Comparison of ENCODE assay signal across 23 cellular contexts in genomic region chr10:131207176-131207575, GRCh38.
"Had no signal": no experiment of that assay in that cellular context is flagged by ENCODE, and none has a peak within 500 bp of the region (broad histone marks: within the 10 kb centered on the region; RNA-seq: fewer than 3 reads in every experiment).

No MANE protein-coding gene starts in this region.

- H3K36me3 ChIP-seq: esophagus muscularis mucosa, left ventricle myocardium inferior, sigmoid colon, thyroid gland had no signal

- H3K4me2 ChIP-seq: hepatocyte, smooth muscle cell had no signal

- H3K4me3 Mint-ChIP-seq: activated naive CD4-positive, alpha-beta T cell treated with anti-CD3 and anti-CD28 coated beads, Interleukin-2, amount 50 U/mL, for 24 hours; activated T-cell treated with anti-CD3 and anti-CD28 coated beads, Interleukin-2, amount 50 U/mL, for 72 hours; brain; effector memory CD8-positive, alpha-beta T cell; immature natural killer cell; nephron had no signal

- DNase-seq: activated CD4-positive, alpha-beta T cell treated with anti-CD3 and anti-CD28 coated beads, Interleukin-2, amount 50 U/mL, for 4 hours; activated gamma-delta T cell; activated T-cell treated with anti-CD3 and anti-CD28 coated beads, Interleukin-2, amount 50 U/mL, for 72 hours; aorta; caudate nucleus; effector memory CD8-positive, alpha-beta T cell; glutamatergic neuron; immature natural killer cell; kidney glomerular epithelial cell; left ventricle myocardium inferior; mammary epithelial cell; sigmoid colon; stimulated activated CD4-positive, alpha-beta T cell treated with anti-CD3 and anti-CD28 coated beads, Interleukin-2, amount 100 ng/mL, for 48 hours; stimulated activated naive CD4-positive, alpha-beta T cell treated with Interleukin-2 at 50 U/mL for 16 hours; T-helper 9 cell; thyroid gland had no signal

- H3K36me3 Mint-ChIP-seq: activated naive CD4-positive, alpha-beta T cell treated with anti-CD3 and anti-CD28 coated beads, Interleukin-2, amount 50 U/mL, for 24 hours; brain; immature natural killer cell had no signal

- H3K27ac Mint-ChIP-seq: activated naive CD4-positive, alpha-beta T cell treated with anti-CD3 and anti-CD28 coated beads, Interleukin-2, amount 50 U/mL, for 24 hours; activated T-cell treated with anti-CD3 and anti-CD28 coated beads, Interleukin-2, amount 50 U/mL, for 72 hours; brain; effector memory CD8-positive, alpha-beta T cell; immature natural killer cell; nephron had no signal

- H3K79me2 ChIP-seq: hepatocyte, parathyroid adenoma had no signal

- H3K27me3 ChIP-seq: hepatocyte, sigmoid colon, thyroid gland had no signal

- H3K9me3 Mint-ChIP-seq: activated naive CD4-positive, alpha-beta T cell treated with anti-CD3 and anti-CD28 coated beads, Interleukin-2, amount 50 U/mL, for 24 hours; activated T-cell treated with anti-CD3 and anti-CD28 coated beads, Interleukin-2, amount 50 U/mL, for 72 hours; immature natural killer cell; nephron had no signal

- H3K27me3 Mint-ChIP-seq: activated naive CD4-positive, alpha-beta T cell treated with anti-CD3 and anti-CD28 coated beads, Interleukin-2, amount 50 U/mL, for 24 hours; effector memory CD8-positive, alpha-beta T cell had no signal

- H3K9me3 ChIP-seq: esophagus muscularis mucosa, sigmoid colon, thyroid gland had no signal

- H3K4me3 ChIP-seq: esophagus muscularis mucosa, hepatocyte, left ventricle myocardium inferior, sigmoid colon, smooth muscle cell, thyroid gland had no signal

- ATAC-seq: activated T-cell treated with anti-CD3 and anti-CD28 coated beads, Interleukin-2, amount 50 U/mL, for 72 hours; effector memory CD8-positive, alpha-beta T cell had no signal

- H3K27ac ChIP-seq: esophagus muscularis mucosa, hepatocyte, left ventricle myocardium inferior, parathyroid adenoma, sigmoid colon, thyroid gland had no signal

- H3K4me1 Mint-ChIP-seq: activated naive CD4-positive, alpha-beta T cell treated with anti-CD3 and anti-CD28 coated beads, Interleukin-2, amount 50 U/mL, for 24 hours; immature natural killer cell; nephron had no signal

- H2AFZ ChIP-seq: hepatocyte, parathyroid adenoma had no signal

- H3K4me1 ChIP-seq: esophagus muscularis mucosa, left ventricle myocardium inferior, sigmoid colon had no signal

- H3K9ac ChIP-seq: parathyroid adenoma had no signal
